30 cellular contexts compared by ENCODE assay signal in genomic region chr5:83003791-83004190, GRCh38.
"Had no signal": no experiment of that assay in that cellular context is flagged by ENCODE, and none has a peak within 500 bp of the region (broad histone marks: within the 10 kb centered on the region; RNA-seq: fewer than 3 reads in every experiment).

No MANE protein-coding gene starts in this region.

- H3K9me3 Mint-ChIP-seq: activated B cell treated with CpG ODN at 0.5 μM for 24 hours; activated CD4-positive, alpha-beta T cell treated with anti-CD3 and anti-CD28 coated beads, Interleukin-2, amount 10 ng/mL, durations not matched to agents 24 days and 14 days; activated naive CD4-positive, alpha-beta T cell treated with anti-CD3 and anti-CD28 coated beads, Interleukin-2, amount 50 U/mL, for 24 hours; activated T-cell treated with anti-CD3 and anti-CD28 coated beads, Interleukin-2, amount 50 U/mL, for 24 hours; activated T-helper 1 cell treated with anti-CD3 and anti-CD28 coated beads, Interleukin-12 subunit alpha, Interleukin-12 subunit beta, Interleukin-2, Interleukin-4 antibody, amounts not matched to agents 30 ng/mL and 10 ng/mL and 1 ng/mL, durations not matched to agents 14 hours and 24 hours and 36 hours; T-helper 1 cell treated with Interleukin-12 subunit alpha and Interleukin-12 subunit beta and Interleukin-4 antibody, amounts not matched to agents 30 μg/mL and 1 μg/mL, for 36 hours had no signal

- H3K27ac Mint-ChIP-seq: activated B cell treated with CpG ODN at 0.5 μM for 24 hours; activated CD4-positive, alpha-beta T cell treated with anti-CD3 and anti-CD28 coated beads, Interleukin-2, amount 10 ng/mL, durations not matched to agents 24 days and 14 days; activated CD8-positive, alpha-beta memory T cell treated with anti-CD3 and anti-CD28 coated beads, Interleukin-2, amount 10 ng/mL, durations not matched to agents 7 days and 5 days; activated naive CD4-positive, alpha-beta T cell treated with anti-CD3 and anti-CD28 coated beads, Interleukin-2, amount 50 U/mL, for 24 hours; activated T-cell treated with anti-CD3 and anti-CD28 coated beads, Interleukin-2, amount 50 U/mL, for 24 hours; activated T-helper 1 cell treated with anti-CD3 and anti-CD28 coated beads, Interleukin-12 subunit alpha, Interleukin-12 subunit beta, Interleukin-2, Interleukin-4 antibody, amounts not matched to agents 30 ng/mL and 10 ng/mL and 1 ng/mL, durations not matched to agents 14 hours and 24 hours and 36 hours; T-helper 1 cell treated with Interleukin-12 subunit alpha and Interleukin-12 subunit beta and Interleukin-4 antibody, amounts not matched to agents 30 μg/mL and 1 μg/mL, for 36 hours had no signal

- H3K27ac ChIP-seq: breast epithelium had no signal

- DNase-seq: activated B cell treated with CpG ODN at 0.5 μM for 24 hours; activated CD4-positive, alpha-beta T cell treated with anti-CD3 and anti-CD28 coated beads for 1 hour; activated CD4-positive, alpha-beta T cell treated with anti-CD3 and anti-CD28 coated beads, Interleukin-2, amount 10 ng/mL, durations not matched to agents 24 days and 14 days; activated CD4-positive, alpha-beta T cell treated with anti-CD3 and anti-CD28 coated beads, Interleukin-2, amount 50 U/mL, for 48 hours; activated CD8-positive, alpha-beta memory T cell treated with anti-CD3 and anti-CD28 coated beads, Interleukin-2, amount 10 ng/mL, durations not matched to agents 7 days and 5 days; activated effector memory CD4-positive, alpha-beta T cell treated with Interleukin-2 at 50 U/mL for 16 hours; activated naive CD4-positive, alpha-beta T cell; activated T-cell treated with anti-CD3 and anti-CD28 coated beads, Interleukin-2, amount 50 U/mL, for 24 hours; aorta; caudate nucleus; MG63; MV-4-11; NCI-H1105; NCI-H1436; NCI-H1694 treated with DMSO at 0.1 percent for 48 hours; NCI-H2029 treated with DMSO at 0.1 percent for 48 hours; NCI-H345; NCI-H510A; NCI-H526 treated with DMSO at 0.1 percent for 48 hours; NCI-H82; OCI-M1; RPMI8226; SW 1271 had no signal

- H3K4me1 ChIP-seq: breast epithelium had no signal

- H3K36me3 ChIP-seq: breast epithelium, MG63 had no signal

- H3K36me3 Mint-ChIP-seq: activated CD8-positive, alpha-beta memory T cell treated with anti-CD3 and anti-CD28 coated beads, Interleukin-2, amount 10 ng/mL, durations not matched to agents 7 days and 5 days; activated naive CD4-positive, alpha-beta T cell treated with anti-CD3 and anti-CD28 coated beads, Interleukin-2, amount 50 U/mL, for 24 hours had no signal

- H3K27me3 ChIP-seq: breast epithelium, MG63 had no signal

- H3K9me3 ChIP-seq: breast epithelium, MG63 had no signal

- H3K4me3 Mint-ChIP-seq: activated B cell treated with CpG ODN at 0.5 μM for 24 hours; activated CD4-positive, alpha-beta T cell treated with anti-CD3 and anti-CD28 coated beads, Interleukin-2, amount 10 ng/mL, durations not matched to agents 24 days and 14 days; activated CD8-positive, alpha-beta memory T cell treated with anti-CD3 and anti-CD28 coated beads, Interleukin-2, amount 10 ng/mL, durations not matched to agents 7 days and 5 days; activated naive CD4-positive, alpha-beta T cell treated with anti-CD3 and anti-CD28 coated beads, Interleukin-2, amount 50 U/mL, for 24 hours; activated T-cell treated with anti-CD3 and anti-CD28 coated beads, Interleukin-2, amount 50 U/mL, for 24 hours; activated T-helper 1 cell treated with anti-CD3 and anti-CD28 coated beads, Interleukin-12 subunit alpha, Interleukin-12 subunit beta, Interleukin-2, Interleukin-4 antibody, amounts not matched to agents 30 ng/mL and 10 ng/mL and 1 ng/mL, durations not matched to agents 14 hours and 24 hours and 36 hours; T-helper 1 cell treated with Interleukin-12 subunit alpha and Interleukin-12 subunit beta and Interleukin-4 antibody, amounts not matched to agents 30 μg/mL and 1 μg/mL, for 36 hours had no signal

- H3K27me3 Mint-ChIP-seq: activated CD4-positive, alpha-beta T cell treated with anti-CD3 and anti-CD28 coated beads, Interleukin-2, amount 10 ng/mL, durations not matched to agents 24 days and 14 days had no signal

- H3K4me3 ChIP-seq: breast epithelium, MG63 had no signal

- ATAC-seq: activated CD8-positive, alpha-beta memory T cell treated with anti-CD3 and anti-CD28 coated beads, Interleukin-2, amount 10 ng/mL, durations not matched to agents 7 days and 5 days; Panc1; Right ventricle myocardium inferior; SK-N-SH treated with all-trans-retinoic acid at 6 μM for 48 hours had no signal

- H3K4me1 Mint-ChIP-seq: activated B cell treated with CpG ODN at 0.5 μM for 24 hours; activated CD4-positive, alpha-beta T cell treated with anti-CD3 and anti-CD28 coated beads, Interleukin-2, amount 10 ng/mL, durations not matched to agents 24 days and 14 days; activated CD8-positive, alpha-beta memory T cell treated with anti-CD3 and anti-CD28 coated beads, Interleukin-2, amount 10 ng/mL, durations not matched to agents 7 days and 5 days; activated naive CD4-positive, alpha-beta T cell treated with anti-CD3 and anti-CD28 coated beads, Interleukin-2, amount 50 U/mL, for 24 hours had no signal
